ENCODE assay signal across 16 cellular contexts in genomic region chr2:188449992-188450391, GRCh38.
"Had no signal": no experiment of that assay in that cellular context is flagged by ENCODE, and none has a peak within 500 bp of the region (broad histone marks: within the 10 kb centered on the region; RNA-seq: fewer than 3 reads in every experiment).

No MANE protein-coding gene starts in this region.

- DNase-seq: activated CD4-positive, alpha-beta T cell treated with anti-CD3 and anti-CD28 coated beads, Interleukin-2, amount 50 U/mL, for 48 hours; activated gamma-delta T cell; adrenal gland; effector CD8-positive, alpha-beta T cell; left cardiac atrium; mesenchymal stem cell; mucosa of descending colon; naive B cell; stimulated activated CD4-positive, alpha-beta T cell treated with anti-CD3 and anti-CD28 coated beads, Interleukin-2, amount 100 ng/mL, for 24 hours; transverse colon; uterus had no signal

- H3K9me3 ChIP-seq: adrenal gland, mucosa of descending colon, prostate gland, transverse colon, uterus had no signal

- ATAC-seq: esophagus mucosa, left cardiac atrium, mucosa of descending colon had no signal

- H3K36me3 ChIP-seq: adrenal gland, breast epithelium, prostate gland, right atrium auricular region, transverse colon, uterus had no signal

- H3K4me1 ChIP-seq: breast epithelium, prostate gland, right atrium auricular region, transverse colon had no signal

- H3K4me3 ChIP-seq: adrenal gland, breast epithelium, mucosa of descending colon, prostate gland, right atrium auricular region, transverse colon, uterus had no signal

- H3K27ac ChIP-seq: adrenal gland, breast epithelium, prostate gland, right atrium auricular region, transverse colon, uterus had no signal

- FAIRE-seq: astrocyte had no signal

- H3K27me3 ChIP-seq: adrenal gland, breast epithelium, right atrium auricular region, transverse colon, uterus had no signal
